8 cellular contexts compared by ENCODE assay signal in the genomic region with DNA sequence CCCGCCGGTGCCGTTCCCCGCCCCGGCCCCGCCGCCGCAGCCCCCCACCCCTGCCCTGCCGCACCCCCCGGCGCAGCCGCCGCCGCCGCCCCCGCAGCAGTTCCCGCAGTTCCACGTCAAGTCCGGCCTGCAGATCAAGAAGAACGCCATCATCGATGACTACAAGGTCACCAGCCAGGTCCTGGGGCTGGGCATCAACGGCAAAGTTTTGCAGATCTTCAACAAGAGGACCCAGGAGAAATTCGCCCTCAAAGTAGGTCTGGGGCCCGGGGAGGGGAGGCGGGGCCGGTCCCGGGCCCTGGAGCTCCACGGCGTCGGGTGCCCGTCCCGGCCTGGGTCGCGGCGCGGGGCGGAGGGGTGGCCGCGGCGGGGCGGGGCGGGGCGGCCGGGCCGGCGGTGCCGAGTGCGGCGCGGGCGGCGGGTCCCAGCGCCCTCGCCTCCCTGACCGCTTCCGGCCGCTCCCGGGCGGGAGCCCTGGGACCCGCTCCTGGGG. TPM values are rescaled to one million over a fixed set of nuclear protein-coding genes. Genes with fewer than 3 reads are reported as not detected.
A peak's percentile ranks its signal among the peaks of the same experiment; 100 is the strongest.
DNase-seq lines count a peak whose midpoint lies in the region; ATAC-seq and TF ChIP-seq lines count a peak whose summit lies in the region.

No MANE protein-coding gene starts in this region.

- POLR2A ChIA-PET in SK-N-SH (lab: Yijun Ruan, JAX) = interaction anchor here (1.6 kb wide), 1 partner anchor 73 kb away, joined by 4 read pairs; a partner anchor contains a TSS

- no TSS peak for BruUV-seq in mammary epithelial cell (replicated peaks; lab: Mats Ljungman, UMichigan)

- H3K36me3 ChIP-seq in GM06990 (ENCODE audit: control insufficient read depth, insufficient read depth, low read length) = no peaks in the 10 kb centered on the region; the same call in 1 of the 2 replicates
- H3K36me3 ChIP-seq in SK-N-SH (replicated peaks in 1 of 2; ENCODE audit: control insufficient read depth in 1 of 2, insufficient read depth in 2 of 2, low read length in 1 of 2) = peaks cover 0 to 7% of the 10 kb centered on the region in 2 experiments
- no peaks in the 10 kb centered on the region for H3K36me3 ChIP-seq in mammary epithelial cell (ENCODE audit: insufficient read depth, low read length)

- H2AFZ ChIP-seq in SK-N-SH (ENCODE audit: low read depth) (peak overlapping the region; percentile 16; the same call in 1 of the 2 replicates), mammary epithelial cell (ENCODE audit: low read depth, low read length) (peak overlapping the region; percentile 82)

- H3K9me2 ChIP-seq in SK-N-SH = no peaks in the 10 kb centered on the region

- peak overlapping the region; percentile 94; the same call in 1 of the 2 replicates for H3K4me2 ChIP-seq in SK-N-SH
- H3K4me2 ChIP-seq in mammary epithelial cell (ENCODE audit: insufficient read depth, low read depth, low read length) = peak overlapping the region; percentile 78

- H3K9me3 ChIP-seq in SK-N-SH = no peaks in the 10 kb centered on the region
- no peaks in the 10 kb centered on the region for H3K9me3 ChIP-seq in mammary epithelial cell (replicated peaks; ENCODE audit: insufficient read depth, low read length)

- H3K4me1 ChIP-seq in SK-N-SH (ENCODE audit: control insufficient read depth in 1 of 2, insufficient read depth in 2 of 2, low read depth in 1 of 2, low read length in 1 of 2) (peaks cover 31 to 36% of the 10 kb centered on the region in 2 experiments), mammary epithelial cell (ENCODE audit: insufficient read depth, low read length) (peaks cover 27% of the 10 kb centered on the region)

- dilution Hi-C loops in mammary epithelial cell (cut with HindIII; ENCODE audit: low sequenced_read_pairs) = no loop called here

- DNase-seq in GM06990 (ENCODE audit: extremely low read depth, insufficient read length) (peak; percentile 71), SK-N-SH (peak; percentile 86), mammary epithelial cell (no peak), left colon (peak in 1 of 2 donors; percentile 49), NCI-H2107 (lab: John Stamatoyannopoulos, UW) (no peak), inferior parietal cortex (ENCODE audit: extremely low spot score) (no peak)
- peak in 2 of 3 experiments; percentile 9 to 34 for DNase-seq in stimulated activated CD4-positive, alpha-beta T cell treated with anti-CD3 and anti-CD28 coated beads, TNF-alpha, amount 100 ng/mL, for 24 hours (ENCODE audit: low read depth in 3 of 3)

- H3K27me3 ChIP-seq in GM06990 (replicated peaks; ENCODE audit: control insufficient read depth, insufficient read depth, low read length) (no peaks in the 10 kb centered on the region), SK-N-SH (ENCODE audit: insufficient read depth) (peaks cover 4% of the 10 kb centered on the region; the same call in 1 of the 2 replicates), mammary epithelial cell (ENCODE audit: insufficient read depth, low read length) (no peaks in the 10 kb centered on the region)

- peaks cover 7% of the 10 kb centered on the region for H3F3A ChIP-seq in SK-N-SH (replicated peaks; ENCODE audit: insufficient read depth)

- H3K27ac ChIP-seq in SK-N-SH (ENCODE audit: low read depth in 2 of 2, low read length in 1 of 2) (peak overlapping the region; percentile 74 to 93), mammary epithelial cell (ENCODE audit: insufficient read depth, low read depth, low read length) (peak overlapping the region; percentile 92)

- TF ChIP-seq CTCF in GM06990 (IDR thresholded peaks at IDR 0.05; ENCODE audit: insufficient read depth, low read length, poor library complexity, severe bottlenecking) = no peak
- no peak for TF ChIP-seq CTCF in SK-N-SH (IDR thresholded peaks at IDR 0.05)
- no peak for TF ChIP-seq CTCF in mammary epithelial cell (conservative IDR thresholded peaks at IDR 0.05 in 1 of 2, IDR thresholded peaks at IDR 0.05 in 1 of 2; ENCODE audit: extremely low read depth in 1 of 2, insufficient read depth in 1 of 2, low read depth in 1 of 2, low read length in 2 of 2)

- in situ Hi-C loops in mammary epithelial cell (cut with MboI; ENCODE audit: low sequenced_read_pairs in 2 of 2) = no loop called here

- ATAC-seq in HG02571 (IDR thresholded peaks at IDR 0.05; ENCODE audit: unreplicated experiment) (peak; percentile 1), left colon (peak; percentile 62)

- TF ChIP-seq RAD21 in SK-N-SH (IDR thresholded peaks at IDR 0.05; ENCODE audit: low read length) = no peak

- H4K20me1 ChIP-seq in SK-N-SH (ENCODE audit: insufficient read depth) (peaks cover 44% of the 10 kb centered on the region), mammary epithelial cell (ENCODE audit: insufficient read depth, low read length) (peaks cover 2% of the 10 kb centered on the region)

- 2% methylated on average over 20 of the region's 60 CpGs for WGBS in SK-N-SH (ENCODE audit: low lambda C conversion rate)
- WGBS in mammary epithelial cell (ENCODE audit: low coverage, missing lambda C conversion rate) = no CpG with 5 or more reads among the region's 60 CpGs

- TF ChIP-seq EP300 in SK-N-SH (IDR thresholded peaks at IDR 0.05; ENCODE audit: borderline replicate concordance in 1 of 2, low read depth in 1 of 2, low read length in 1 of 2) = no peak

- CTCF ChIA-PET in SK-N-SH (lab: Yijun Ruan, JAX) (interaction anchor here (1.6 to 3.1 kb wide), 3 partner anchors 22 to 227 kb away, joined by 5 to 25 read pairs (median 6); a partner anchor contains a TSS), mammary epithelial cell (lab: Charles Lee; ENCODE audit: low non-redundant PET) (no interaction called here)

- H3K9ac ChIP-seq in SK-N-SH (peak overlapping the region; percentile 84), mammary epithelial cell (ENCODE audit: insufficient read depth, low read length) (peak overlapping the region; percentile 94)

- peaks cover 48% of the 10 kb centered on the region for H3K79me2 ChIP-seq in SK-N-SH (ENCODE audit: insufficient read depth)
- H3K79me2 ChIP-seq in mammary epithelial cell (ENCODE audit: insufficient read depth, low read length) = peaks cover 53% of the 10 kb centered on the region

- H3K4me3 ChIP-seq in GM06990 (replicated peaks; ENCODE audit: low read depth, low read length) = peak overlapping the region; percentile 89
- H3K4me3 ChIP-seq in SK-N-SH (ENCODE audit: low read depth in 2 of 2, low read length in 1 of 2) = peak overlapping the region; percentile 87 to 90
- H3K4me3 ChIP-seq in mammary epithelial cell (replicated peaks in 1 of 3; ENCODE audit: insufficient read depth in 1 of 3, low read depth in 2 of 3, low read length in 3 of 3) = peak overlapping the region; percentile 65 to 95 (median 81)

- intact Hi-C loops in mammary epithelial cell (cut with micrococcal nuclease) = loop anchor here (1.0 kb wide), 1 partner anchor 51 kb away; no protein-coding TSS in a partner anchor
- intact Hi-C loops in left colon (cut with DNase I, micrococcal nuclease) = no loop called here

TF ChIP-seq in SK-N-SH, 30 proteins besides CTCF, POLR2A, EP300 and RAD21 (continues in another document):
- TF ChIP-seq, protein P1, sequence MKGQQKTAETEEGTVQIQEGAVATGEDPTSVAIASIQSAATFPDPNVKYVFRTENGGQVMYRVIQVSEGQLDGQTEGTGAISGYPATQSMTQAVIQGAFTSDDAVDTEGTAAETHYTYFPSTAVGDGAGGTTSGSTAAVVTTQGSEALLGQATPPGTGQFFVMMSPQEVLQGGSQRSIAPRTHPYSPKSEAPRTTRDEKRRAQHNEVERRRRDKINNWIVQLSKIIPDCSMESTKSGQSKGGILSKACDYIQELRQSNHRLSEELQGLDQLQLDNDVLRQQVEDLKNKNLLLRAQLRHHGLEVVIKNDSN (IDR thresholded peaks at IDR 0.05; ENCODE audit: borderline replicate concordance, low read depth) = no peak
- no peak for TF ChIP-seq GABPA (IDR thresholded peaks at IDR 0.05; ENCODE audit: low read depth)
- no peak for TF ChIP-seq FOXM1 (IDR thresholded peaks at IDR 0.05; ENCODE audit: low read depth)
- no peak for TF ChIP-seq SIN3A (IDR thresholded peaks at IDR 0.05; ENCODE audit: borderline replicate concordance, low read depth, low read length)
- no peak for TF ChIP-seq YY1 (IDR thresholded peaks at IDR 0.05; ENCODE audit: low read depth)
- no peak for TF ChIP-seq SMC3 (IDR thresholded peaks at IDR 0.05; ENCODE audit: low read depth, low read length)
- TF ChIP-seq FOXJ3 (CRISPR knock-in tag; IDR thresholded peaks at IDR 0.05) = no peak
- TF ChIP-seq ELF1 (IDR thresholded peaks at IDR 0.05) = no peak
- TF ChIP-seq, protein P2, sequence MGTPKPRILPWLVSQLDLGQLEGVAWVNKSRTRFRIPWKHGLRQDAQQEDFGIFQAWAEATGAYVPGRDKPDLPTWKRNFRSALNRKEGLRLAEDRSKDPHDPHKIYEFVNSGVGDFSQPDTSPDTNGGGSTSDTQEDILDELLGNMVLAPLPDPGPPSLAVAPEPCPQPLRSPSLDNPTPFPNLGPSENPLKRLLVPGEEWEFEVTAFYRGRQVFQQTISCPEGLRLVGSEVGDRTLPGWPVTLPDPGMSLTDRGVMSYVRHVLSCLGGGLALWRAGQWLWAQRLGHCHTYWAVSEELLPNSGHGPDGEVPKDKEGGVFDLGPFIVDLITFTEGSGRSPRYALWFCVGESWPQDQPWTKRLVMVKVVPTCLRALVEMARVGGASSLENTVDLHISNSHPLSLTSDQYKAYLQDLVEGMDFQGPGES (IDR thresholded peaks at IDR 0.05; ENCODE audit: low read depth, low read length) = no peak
- TF ChIP-seq, protein P3, sequence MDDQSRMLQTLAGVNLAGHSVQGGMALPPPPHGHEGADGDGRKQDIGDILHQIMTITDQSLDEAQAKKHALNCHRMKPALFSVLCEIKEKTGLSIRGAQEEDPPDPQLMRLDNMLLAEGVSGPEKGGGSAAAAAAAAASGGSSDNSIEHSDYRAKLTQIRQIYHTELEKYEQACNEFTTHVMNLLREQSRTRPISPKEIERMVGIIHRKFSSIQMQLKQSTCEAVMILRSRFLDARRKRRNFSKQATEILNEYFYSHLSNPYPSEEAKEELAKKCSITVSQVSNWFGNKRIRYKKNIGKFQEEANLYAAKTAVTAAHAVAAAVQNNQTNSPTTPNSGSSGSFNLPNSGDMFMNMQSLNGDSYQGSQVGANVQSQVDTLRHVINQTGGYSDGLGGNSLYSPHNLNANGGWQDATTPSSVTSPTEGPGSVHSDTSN (IDR thresholded peaks at IDR 0.05) = no peak
- TF ChIP-seq EZH2phosphoT487 (IDR thresholded peaks at IDR 0.05; ENCODE audit: borderline replicate concordance, low read depth) = no peak

RNA-seq across cellular contexts. Expression of a gene that starts 0.6 kb away (rescaled TPM):
- polyA plus RNA-seq in SK-N-SH (2012; rRNA removed) (45.9 and 46.8 TPM in 2 replicates), mammary epithelial cell (57.4 TPM)
- polyA plus RNA-seq in SK-N-SH (2012; cell fraction: cytosol; rRNA removed) = 34.8 and 47.6 TPM in 2 replicates
- polyA plus RNA-seq in SK-N-SH (2012; cell fraction: nucleus; rRNA removed) = 75.5 and 84.1 TPM in 2 replicates
- total RNA-seq in mammary epithelial cell (10 to 100 TPM; 44.2 to 77.5 TPM), left colon (10 to 100 TPM; 62.5 to 80.8 TPM)
- polyA minus RNA-seq in mammary epithelial cell = 69.6 TPM

RNA-seq across cellular contexts. Expression of a gene that starts 50.0 kb away (rescaled TPM):
- polyA plus RNA-seq in SK-N-SH (2012; rRNA removed) (3.6 and 5.8 TPM in 2 replicates), mammary epithelial cell (12.3 TPM)
- polyA plus RNA-seq in SK-N-SH (2012; cell fraction: cytosol; rRNA removed) = 5.1 and 5.5 TPM in 2 replicates
- polyA plus RNA-seq in SK-N-SH (2012; cell fraction: nucleus; rRNA removed) = 3.8 and 6.9 TPM in 2 replicates
- total RNA-seq in mammary epithelial cell (10 to 100 TPM; 23.2 to 35.3 TPM), left colon (1 to 10 TPM in 1 of 2 donors, under 1 TPM in 1; 0.58 to 1.2 TPM)
- polyA minus RNA-seq in mammary epithelial cell = 22.6 TPM

Comparison
In these comparisons a context has a peak if more than half of its experiments do, and no peak if none do; other contexts are left out.
1. DNase-seq: peak in GM06990 (single experiment), SK-N-SH (single experiment) and stimulated activated CD4-positive, alpha-beta T cell treated with anti-CD3 and anti-CD28 coated beads, TNF-alpha, amount 100 ng/mL, for 24 hours (2 of 3); none in mammary epithelial cell (single experiment), NCI-H2107 (single experiment) and inferior parietal cortex (single experiment).
2. RNA of a gene that starts 50.0 kb away (total RNA-seq): 23.2 to 35.3 TPM in mammary epithelial cell; 0.58 to 1.2 TPM in left colon; every median in the first group is over 10 times any median in the second.
3. Peak in every context shown above with its lines, with median percentiles within 50 percentile points of each other: H3K4me3 ChIP-seq.